1 cellular context compared by ENCODE assay signal in the genomic region with DNA sequence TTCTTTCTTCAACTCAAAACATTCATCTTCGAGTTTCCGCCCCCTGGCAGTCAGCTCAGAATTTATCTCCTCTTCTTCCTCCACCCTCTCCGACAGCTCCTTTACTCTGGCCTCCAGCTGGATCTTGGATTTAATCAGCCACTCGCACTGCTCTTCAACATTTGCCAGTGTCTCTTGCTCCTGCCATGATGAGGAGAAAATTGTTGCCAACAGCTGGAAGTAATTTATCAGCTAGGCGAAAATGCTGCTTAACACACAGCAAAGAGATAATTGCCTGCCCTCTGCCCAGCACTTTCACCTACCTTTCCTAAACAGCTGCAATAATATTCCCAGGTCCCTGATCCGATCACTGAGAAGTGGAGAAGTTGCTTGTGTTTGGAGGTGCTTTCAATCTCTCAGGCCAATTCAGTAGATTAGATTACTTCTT.
TF ChIP-seq lines count a peak whose summit lies in the region.

No MANE protein-coding gene starts in this region.

TF ChIP-seq in SK-N-SH, 30 proteins besides CTCF, POLR2A, EP300 and RAD21 (continued from another document):
- TF ChIP-seq, protein P1, sequence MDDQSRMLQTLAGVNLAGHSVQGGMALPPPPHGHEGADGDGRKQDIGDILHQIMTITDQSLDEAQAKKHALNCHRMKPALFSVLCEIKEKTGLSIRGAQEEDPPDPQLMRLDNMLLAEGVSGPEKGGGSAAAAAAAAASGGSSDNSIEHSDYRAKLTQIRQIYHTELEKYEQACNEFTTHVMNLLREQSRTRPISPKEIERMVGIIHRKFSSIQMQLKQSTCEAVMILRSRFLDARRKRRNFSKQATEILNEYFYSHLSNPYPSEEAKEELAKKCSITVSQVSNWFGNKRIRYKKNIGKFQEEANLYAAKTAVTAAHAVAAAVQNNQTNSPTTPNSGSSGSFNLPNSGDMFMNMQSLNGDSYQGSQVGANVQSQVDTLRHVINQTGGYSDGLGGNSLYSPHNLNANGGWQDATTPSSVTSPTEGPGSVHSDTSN (IDR thresholded peaks at IDR 0.05), result no peak
- TF ChIP-seq, protein P2, sequence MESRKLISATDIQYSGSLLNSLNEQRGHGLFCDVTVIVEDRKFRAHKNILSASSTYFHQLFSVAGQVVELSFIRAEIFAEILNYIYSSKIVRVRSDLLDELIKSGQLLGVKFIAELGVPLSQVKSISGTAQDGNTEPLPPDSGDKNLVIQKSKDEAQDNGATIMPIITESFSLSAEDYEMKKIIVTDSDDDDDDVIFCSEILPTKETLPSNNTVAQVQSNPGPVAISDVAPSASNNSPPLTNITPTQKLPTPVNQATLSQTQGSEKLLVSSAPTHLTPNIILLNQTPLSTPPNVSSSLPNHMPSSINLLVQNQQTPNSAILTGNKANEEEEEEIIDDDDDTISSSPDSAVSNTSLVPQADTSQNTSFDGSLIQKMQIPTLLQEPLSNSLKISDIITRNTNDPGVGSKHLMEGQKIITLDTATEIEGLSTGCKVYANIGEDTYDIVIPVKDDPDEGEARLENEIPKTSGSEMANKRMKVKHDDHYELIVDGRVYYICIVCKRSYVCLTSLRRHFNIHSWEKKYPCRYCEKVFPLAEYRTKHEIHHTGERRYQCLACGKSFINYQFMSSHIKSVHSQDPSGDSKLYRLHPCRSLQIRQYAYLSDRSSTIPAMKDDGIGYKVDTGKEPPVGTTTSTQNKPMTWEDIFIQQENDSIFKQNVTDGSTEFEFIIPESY (IDR thresholded peaks at IDR 0.05; ENCODE audit: borderline replicate concordance, low read depth), result no peak
- TF ChIP-seq, protein P3, sequence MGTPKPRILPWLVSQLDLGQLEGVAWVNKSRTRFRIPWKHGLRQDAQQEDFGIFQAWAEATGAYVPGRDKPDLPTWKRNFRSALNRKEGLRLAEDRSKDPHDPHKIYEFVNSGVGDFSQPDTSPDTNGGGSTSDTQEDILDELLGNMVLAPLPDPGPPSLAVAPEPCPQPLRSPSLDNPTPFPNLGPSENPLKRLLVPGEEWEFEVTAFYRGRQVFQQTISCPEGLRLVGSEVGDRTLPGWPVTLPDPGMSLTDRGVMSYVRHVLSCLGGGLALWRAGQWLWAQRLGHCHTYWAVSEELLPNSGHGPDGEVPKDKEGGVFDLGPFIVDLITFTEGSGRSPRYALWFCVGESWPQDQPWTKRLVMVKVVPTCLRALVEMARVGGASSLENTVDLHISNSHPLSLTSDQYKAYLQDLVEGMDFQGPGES (IDR thresholded peaks at IDR 0.05; ENCODE audit: low read depth, low read length), result no peak
- TF ChIP-seq MEF2A (IDR thresholded peaks at IDR 0.05; ENCODE audit: borderline replicate concordance, low read depth) (no peak), TAF1 (IDR thresholded peaks at IDR 0.05; ENCODE audit: borderline replicate concordance, low read depth, low read length) (no peak), NFIC (IDR thresholded peaks at IDR 0.05; ENCODE audit: borderline replicate concordance) (no peak), TCF12 (IDR thresholded peaks at IDR 0.05) (peak; percentile 77), JUND (IDR thresholded peaks at IDR 0.05) (no peak), MXI1 (IDR thresholded peaks at IDR 0.05; ENCODE audit: low read depth, low read length) (peak; percentile 42; the same call in 1 of the 2 replicates), FOSL2 (IDR thresholded peaks at IDR 0.05; ENCODE audit: borderline replicate concordance, low read depth) (no peak), RFX5 (IDR thresholded peaks at IDR 0.05; ENCODE audit: low read length) (no peak), CHD2 (IDR thresholded peaks at IDR 0.05; ENCODE audit: low read length, partially characterized antibody) (peak; percentile 81), YY1 (IDR thresholded peaks at IDR 0.05; ENCODE audit: low read depth) (no peak), GABPA (IDR thresholded peaks at IDR 0.05; ENCODE audit: low read depth) (no peak)
- TF ChIP-seq, protein P4, sequence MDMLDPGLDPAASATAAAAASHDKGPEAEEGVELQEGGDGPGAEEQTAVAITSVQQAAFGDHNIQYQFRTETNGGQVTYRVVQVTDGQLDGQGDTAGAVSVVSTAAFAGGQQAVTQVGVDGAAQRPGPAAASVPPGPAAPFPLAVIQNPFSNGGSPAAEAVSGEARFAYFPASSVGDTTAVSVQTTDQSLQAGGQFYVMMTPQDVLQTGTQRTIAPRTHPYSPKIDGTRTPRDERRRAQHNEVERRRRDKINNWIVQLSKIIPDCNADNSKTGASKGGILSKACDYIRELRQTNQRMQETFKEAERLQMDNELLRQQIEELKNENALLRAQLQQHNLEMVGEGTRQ (IDR thresholded peaks at IDR 0.05; ENCODE audit: borderline replicate concordance, low read depth, low read length), result no peak
- TF ChIP-seq, protein P5, sequence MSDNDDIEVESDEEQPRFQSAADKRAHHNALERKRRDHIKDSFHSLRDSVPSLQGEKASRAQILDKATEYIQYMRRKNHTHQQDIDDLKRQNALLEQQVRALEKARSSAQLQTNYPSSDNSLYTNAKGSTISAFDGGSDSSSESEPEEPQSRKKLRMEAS (IDR thresholded peaks at IDR 0.05; ENCODE audit: low read depth), result no peak
